8 cellular contexts compared by ENCODE assay signal in genomic region chr3:54121404-54122045, GRCh38. TPM values are rescaled to one million over a fixed set of nuclear protein-coding genes. Genes with fewer than 3 reads are reported as not detected.
DNase-seq lines count a peak whose midpoint lies in the region; ATAC-seq and TF ChIP-seq lines count a peak whose summit lies in the region.

No MANE protein-coding gene starts in this region.

- no peaks in the 10 kb centered on the region for H4K20me1 ChIP-seq in smooth muscle cell (ENCODE audit: low read depth)

- H3K9ac ChIP-seq in NT2/D1 (ENCODE audit: insufficient read length, low read depth) (peak overlapping the region; percentile 84), smooth muscle cell (ENCODE audit: low read depth) (no peak overlapping the region)

- H3K79me2 ChIP-seq in smooth muscle cell (ENCODE audit: low read depth): no peaks in the 10 kb centered on the region

- H3K27me3 ChIP-seq in NT2/D1 (ENCODE audit: insufficient read depth, insufficient read length) (peaks cover 51% of the 10 kb centered on the region), smooth muscle cell (ENCODE audit: low read depth) (peaks cover 95% of the 10 kb centered on the region)

- WGBS in smooth muscle cell (ENCODE audit: low lambda C conversion rate): under 1% methylated on average over 56 of the region's 71 CpGs

- ATAC-seq in GM19328 (IDR thresholded peaks at IDR 0.05; ENCODE audit: unreplicated experiment) (peak; percentile 28), left ventricle myocardium superior (peak; percentile 59), HG02763 (IDR thresholded peaks at IDR 0.05; ENCODE audit: unreplicated experiment) (no peak), HG03342 (IDR thresholded peaks at IDR 0.05; ENCODE audit: unreplicated experiment) (no peak)

- TF ChIP-seq CTCF in smooth muscle cell (IDR thresholded peaks at IDR 0.05; ENCODE audit: borderline replicate concordance, insufficient read depth, poor library complexity, severe bottlenecking): no peak

- H3F3A ChIP-seq in smooth muscle cell (ENCODE audit: low read depth): no peaks in the 10 kb centered on the region

- H3K4me1 ChIP-seq in NT2/D1 (ENCODE audit: insufficient read depth, insufficient read length): peaks cover 5% of the 10 kb centered on the region
- H3K4me1 ChIP-seq in smooth muscle cell (ENCODE audit: low read depth): peaks cover 10% of the 10 kb centered on the region

- no peaks in the 10 kb centered on the region for H3K9me3 ChIP-seq in NT2/D1 (ENCODE audit: insufficient read depth, low read length)
- no peaks in the 10 kb centered on the region for H3K9me3 ChIP-seq in smooth muscle cell (replicated peaks; ENCODE audit: low read depth)

- H3K27ac ChIP-seq in smooth muscle cell (ENCODE audit: low read depth): no peak overlapping the region

- H3K4me3 ChIP-seq in NT2/D1 (ENCODE audit: insufficient read length, low read depth) (peak overlapping the region; percentile 65), smooth muscle cell (peak overlapping the region; percentile 57)

- H2AFZ ChIP-seq in smooth muscle cell (ENCODE audit: low read depth): peak overlapping the region; percentile 43

- peak overlapping the region; percentile 93 for H3K4me2 ChIP-seq in smooth muscle cell

- intact Hi-C loops in left ventricle myocardium superior (cut with micrococcal nuclease): no loop called here

- H3K36me3 ChIP-seq in NT2/D1 (ENCODE audit: insufficient read depth, insufficient read length, low read length) (no peaks in the 10 kb centered on the region), smooth muscle cell (ENCODE audit: low read depth) (no peaks in the 10 kb centered on the region)

- DNase-seq in NT2/D1 (ENCODE audit: low read depth, low spot score) (no peak), left ventricle myocardium superior (no peak), smooth muscle cell (lab: John Stamatoyannopoulos, UW; ENCODE audit: unreplicated experiment) (no peak), cerebellar cortex (ENCODE audit: low spot score) (no peak), mesenteric fat pad (ENCODE audit: low spot score) (no peak)

RNA-seq across cellular contexts. Expression of gene CACNA2D3, which starts 0.8 kb away (rescaled TPM):
- total RNA-seq in left ventricle myocardium superior (26.9 TPM), smooth muscle cell (0.09 and 0.90 TPM in 2 replicates), mesenteric fat pad (0.48 TPM)
- polyA plus RNA-seq in smooth muscle cell: 0.05 and 0.15 TPM in 2 replicates

Comparison
In these comparisons a context has a peak if more than half of its experiments do, and no peak if none do; other contexts are left out.
1. ATAC-seq: peak in GM19328 (single experiment) and left ventricle myocardium superior (single experiment); none in HG02763 (single experiment) and HG03342 (single experiment).
2. RNA of gene CACNA2D3, which starts 0.8 kb away (total RNA-seq): 26.9 TPM in left ventricle myocardium superior (single experiment); 0.09 to 0.90 TPM in smooth muscle cell and 0.48 TPM in mesenteric fat pad (single experiment); every median in the first group is over 10 times any median in the second.